Comparison of ENCODE assay signal across 24 cellular contexts in the genomic region with DNA sequence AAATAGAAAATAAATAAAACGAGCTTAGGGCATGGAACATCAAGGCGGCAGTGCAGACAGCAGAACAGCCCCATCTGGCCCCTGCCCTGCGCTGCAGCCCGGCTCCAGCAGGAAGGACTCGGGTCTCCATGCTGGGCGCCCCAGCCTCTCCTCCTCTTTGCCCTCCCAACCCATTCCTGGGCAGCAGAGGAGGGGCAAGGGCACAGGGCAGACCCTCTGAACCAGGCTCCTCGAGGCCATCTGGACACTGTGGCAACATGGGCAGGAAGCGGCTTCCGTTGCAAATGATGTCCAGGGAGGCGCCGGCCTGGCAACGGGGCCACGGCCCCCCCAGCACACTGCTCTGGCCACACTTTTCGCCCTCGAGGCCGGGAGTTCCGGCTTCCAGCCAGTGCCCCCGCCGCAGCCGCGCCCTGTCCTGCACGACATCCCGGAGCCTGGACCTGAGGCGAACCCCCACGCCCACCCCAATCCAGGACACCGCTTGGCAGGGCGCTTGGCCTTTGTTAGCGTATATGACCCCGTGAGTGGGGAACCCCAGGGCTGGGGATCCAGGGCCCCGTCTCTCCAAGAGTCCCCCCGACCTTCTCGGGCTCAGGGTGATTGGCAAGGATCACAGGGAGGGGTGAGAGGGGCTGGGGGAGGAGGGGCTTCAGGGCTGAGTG.
"Had no signal": no experiment of that assay in that cellular context is flagged by ENCODE, and none has a peak within 500 bp of the region (broad histone marks: within the 10 kb centered on the region; RNA-seq: fewer than 3 reads in every experiment).

No MANE protein-coding gene starts in this region.

- H3K27ac Mint-ChIP-seq: activated CD4-positive, alpha-beta T cell treated with anti-CD3 and anti-CD28 coated beads for 36 hours; activated CD8-positive, alpha-beta memory T cell treated with anti-CD3 and anti-CD28 coated beads, Interleukin-2, amount 10 ng/mL, durations not matched to agents 7 days and 5 days; activated CD8-positive, alpha-beta T cell treated with anti-CD3 and anti-CD28 coated beads, Interleukin-2, amount 10 ng/mL, durations not matched to agents 7 days and 5 days; activated naive CD4-positive, alpha-beta T cell treated with anti-CD3 and anti-CD28 coated beads, Interleukin-2, amount 50 U/mL, for 24 hours; activated naive CD8-positive, alpha-beta T cell treated with anti-CD3 and anti-CD28 coated beads, Interleukin-2, amount 50 U/mL, for 24 hours; activated T-helper 2 cell treated with anti-CD3 and anti-CD28 coated beads, Interferon-gamma antibody, Interleukin-2, Interleukin-4, amounts not matched to agents 10 μg/mL and 5 μg/mL and 100 μg/mL, durations not matched to agents 14 hours and 24 hours and 36 hours; stimulated activated memory B cell treated with anti-CD40 and anti-IgM and Interleukin-4, amounts not matched to agents 10 μg/mL and 1 μg/mL and 100 μg/mL, for 72 hours; T-cell; type B pancreatic cell had no signal

- H3K27me3 Mint-ChIP-seq: activated CD8-positive, alpha-beta memory T cell treated with anti-CD3 and anti-CD28 coated beads, Interleukin-2, amount 10 ng/mL, durations not matched to agents 7 days and 5 days; activated naive CD8-positive, alpha-beta T cell treated with anti-CD3 and anti-CD28 coated beads, Interleukin-2, amount 50 U/mL, for 24 hours; type B pancreatic cell had no signal

- ATAC-seq: activated CD4-positive, alpha-beta T cell treated with anti-CD3 and anti-CD28 coated beads for 36 hours; activated CD8-positive, alpha-beta memory T cell treated with anti-CD3 and anti-CD28 coated beads, Interleukin-2, amount 10 ng/mL, durations not matched to agents 7 days and 5 days; activated CD8-positive, alpha-beta T cell treated with anti-CD3 and anti-CD28 coated beads, Interleukin-2, amount 10 ng/mL, durations not matched to agents 7 days and 5 days; activated naive CD8-positive, alpha-beta T cell treated with anti-CD3 and anti-CD28 coated beads, Interleukin-2, amount 50 U/mL, for 24 hours; left cardiac atrium; left ventricle myocardium superior; right cardiac atrium; stimulated activated memory B cell treated with anti-CD40 and anti-IgM and Interleukin-4, amounts not matched to agents 10 μg/mL and 1 μg/mL and 100 μg/mL, for 72 hours; stimulated activated naive CD8-positive, alpha-beta T cell treated with anti-CD3 and anti-CD28 coated beads, Interleukin-15, amount 100 ng/mL, for 72 hours; T-cell had no signal

- H3K4me3 Mint-ChIP-seq: activated CD4-positive, alpha-beta T cell treated with anti-CD3 and anti-CD28 coated beads for 36 hours; activated CD8-positive, alpha-beta memory T cell treated with anti-CD3 and anti-CD28 coated beads, Interleukin-2, amount 10 ng/mL, durations not matched to agents 7 days and 5 days; activated CD8-positive, alpha-beta T cell treated with anti-CD3 and anti-CD28 coated beads, Interleukin-2, amount 10 ng/mL, durations not matched to agents 7 days and 5 days; activated naive CD4-positive, alpha-beta T cell treated with anti-CD3 and anti-CD28 coated beads, Interleukin-2, amount 50 U/mL, for 24 hours; activated naive CD8-positive, alpha-beta T cell treated with anti-CD3 and anti-CD28 coated beads, Interleukin-2, amount 50 U/mL, for 24 hours; stimulated activated memory B cell treated with anti-CD40 and anti-IgM and Interleukin-4, amounts not matched to agents 10 μg/mL and 1 μg/mL and 100 μg/mL, for 72 hours; stimulated activated naive CD8-positive, alpha-beta T cell treated with anti-CD3 and anti-CD28 coated beads, Interleukin-15, amount 100 ng/mL, for 72 hours; T-cell; type B pancreatic cell had no signal

- H3K9me3 Mint-ChIP-seq: activated naive CD4-positive, alpha-beta T cell treated with anti-CD3 and anti-CD28 coated beads, Interleukin-2, amount 50 U/mL, for 24 hours; activated naive CD8-positive, alpha-beta T cell treated with anti-CD3 and anti-CD28 coated beads, Interleukin-2, amount 50 U/mL, for 24 hours; activated T-helper 2 cell treated with anti-CD3 and anti-CD28 coated beads, Interferon-gamma antibody, Interleukin-2, Interleukin-4, amounts not matched to agents 10 μg/mL and 5 μg/mL and 100 μg/mL, durations not matched to agents 14 hours and 24 hours and 36 hours; stimulated activated memory B cell treated with anti-CD40 and anti-IgM and Interleukin-4, amounts not matched to agents 10 μg/mL and 1 μg/mL and 100 μg/mL, for 72 hours; stimulated activated naive CD8-positive, alpha-beta T cell treated with anti-CD3 and anti-CD28 coated beads, Interleukin-15, amount 100 ng/mL, for 72 hours; T-cell; type B pancreatic cell had no signal

- H3K36me3 Mint-ChIP-seq: activated CD8-positive, alpha-beta memory T cell treated with anti-CD3 and anti-CD28 coated beads, Interleukin-2, amount 10 ng/mL, durations not matched to agents 7 days and 5 days; activated naive CD4-positive, alpha-beta T cell treated with anti-CD3 and anti-CD28 coated beads, Interleukin-2, amount 50 U/mL, for 24 hours; stimulated activated memory B cell treated with anti-CD40 and anti-IgM and Interleukin-4, amounts not matched to agents 10 μg/mL and 1 μg/mL and 100 μg/mL, for 72 hours; T-cell; type B pancreatic cell had no signal

- DNase-seq: activated CD4-positive, alpha-beta T cell treated with anti-CD3 and anti-CD28 coated beads for 36 hours; activated CD4-positive, CD25-positive, alpha-beta regulatory T cell; activated CD8-positive, alpha-beta memory T cell treated with anti-CD3 and anti-CD28 coated beads, Interleukin-2, amount 10 ng/mL, durations not matched to agents 7 days and 5 days; activated CD8-positive, alpha-beta T cell treated with anti-CD3 and anti-CD28 coated beads, Interleukin-2, amount 10 ng/mL, durations not matched to agents 7 days and 5 days; activated naive CD8-positive, alpha-beta T cell treated with anti-CD3 and anti-CD28 coated beads, Interleukin-2, amount 50 U/mL, for 24 hours; activated T-cell treated with anti-CD3 and anti-CD28 coated beads, Interleukin-2, amount 50 U/mL, for 48 hours; amygdala; central memory CD4-positive, alpha-beta T cell; glutamatergic neuron; islet precursor cell; left cardiac atrium; left ventricle myocardium superior; mammary epithelial cell; nucleus accumbens; stimulated activated CD4-positive, alpha-beta T cell treated with anti-CD3 and anti-CD28 coated beads, Interleukin-12 subunit alpha, Interleukin-12 subunit beta, amount 100 ng/mL, for 4 hours; stimulated activated CD4-positive, alpha-beta T cell treated with anti-CD3 and anti-CD28 coated beads, Interleukin-4, amount 100 ng/mL, for 24 hours; stimulated activated naive CD8-positive, alpha-beta T cell treated with anti-CD3 and anti-CD28 coated beads, Interleukin-15, amount 100 ng/mL, for 72 hours; substantia nigra; T-cell had no signal

- H3K4me1 Mint-ChIP-seq: activated CD4-positive, alpha-beta T cell treated with anti-CD3 and anti-CD28 coated beads for 36 hours; activated CD8-positive, alpha-beta memory T cell treated with anti-CD3 and anti-CD28 coated beads, Interleukin-2, amount 10 ng/mL, durations not matched to agents 7 days and 5 days; activated naive CD4-positive, alpha-beta T cell treated with anti-CD3 and anti-CD28 coated beads, Interleukin-2, amount 50 U/mL, for 24 hours; activated naive CD8-positive, alpha-beta T cell treated with anti-CD3 and anti-CD28 coated beads, Interleukin-2, amount 50 U/mL, for 24 hours; stimulated activated naive CD8-positive, alpha-beta T cell treated with anti-CD3 and anti-CD28 coated beads, Interleukin-15, amount 100 ng/mL, for 72 hours; T-cell had no signal
